In genomic region chr4:172900880-172901279, GRCh38 we compare ENCODE assay signal across 22 cellular contexts.
DNase-seq lines count a peak whose midpoint lies in the region; TF ChIP-seq lines count a peak whose summit lies in the region.
"Had no signal": no experiment of that assay in that cellular context is flagged by ENCODE, and none has a peak within 500 bp of the region (broad histone marks: within the 10 kb centered on the region; RNA-seq: fewer than 3 reads in every experiment).

No MANE protein-coding gene starts in this region.

- peaks cover 8% of the 10 kb centered on the region for H3K36me3 Mint-ChIP-seq in progenitor cell of endocrine pancreas (ENCODE audit: insufficient read depth)
- H3K36me3 Mint-ChIP-seq: CD14-positive monocyte had no signal

- no peak overlapping the region for H3K4me3 Mint-ChIP-seq in progenitor cell of endocrine pancreas (ENCODE audit: low read depth)
- H3K4me3 Mint-ChIP-seq: B cell, CD14-positive monocyte had no signal

- peaks cover 22% of the 10 kb centered on the region for H3K4me1 Mint-ChIP-seq in progenitor cell of endocrine pancreas (ENCODE audit: low read depth)
- H3K4me1 Mint-ChIP-seq: B cell, CD14-positive monocyte had no signal

- no peak for TF ChIP-seq CTCF in progenitor cell of endocrine pancreas (IDR thresholded peaks at IDR 0.05; ENCODE audit: unreplicated experiment)
- no peak for TF ChIP-seq CTCF in coronary artery (IDR thresholded peaks at IDR 0.05)

- DNase-seq in ELR (ENCODE audit: low read depth), result peak; percentile 1
- peak; percentile 14 for DNase-seq in NCI-H69 (lab: John Stamatoyannopoulos, UW)
- peak; percentile 23 for DNase-seq in foreskin melanocyte
- DNase-seq in progenitor cell of endocrine pancreas (ENCODE audit: low spot score, unreplicated experiment), result no peak
- DNase-seq in central memory CD4-positive, alpha-beta T cell, result no peak
- no peak for DNase-seq in coronary artery (ENCODE audit: low spot score)
- DNase-seq in stimulated activated CD4-positive, alpha-beta T cell treated with anti-CD3 and anti-CD28 coated beads, Interleukin-4, amount 100 ng/mL, for 4 hours, result no peak
- DNase-seq: DMS53, GF-D8, Kasumi-1, MG63, NCI-H187 treated with DMSO at 0.1 percent for 48 hours, NCI-H2107, NCI-H2227 treated with DMSO at 0.1 percent for 48 hours, NCI-H510A, NCI-H82, OCI-M1, RPMI8226, SHP77 had no signal

- H3K27ac Mint-ChIP-seq in progenitor cell of endocrine pancreas, result peak overlapping the region; percentile 81
- H3K27ac Mint-ChIP-seq: B cell, CD14-positive monocyte had no signal

- no peaks in the 10 kb centered on the region for H3K27me3 Mint-ChIP-seq in progenitor cell of endocrine pancreas

- H3K9me3 Mint-ChIP-seq in progenitor cell of endocrine pancreas (ENCODE audit: low read depth), result peaks cover 28% of the 10 kb centered on the region

- no peak overlapping the region for H3K4me3 ChIP-seq in coronary artery
- H3K4me3 ChIP-seq: MG63, SK-N-MC had no signal

- no peak overlapping the region for H3K27ac ChIP-seq in coronary artery
- H3K27ac ChIP-seq: SK-N-MC had no signal

Comparison
In these comparisons a context has a peak if more than half of its experiments do, and no peak if none do; other contexts are left out.
1. DNase-seq: peak in ELR (single experiment), NCI-H69 (single experiment) and foreskin melanocyte (single experiment); none in progenitor cell of endocrine pancreas (single experiment), central memory CD4-positive, alpha-beta T cell (single experiment), coronary artery (single experiment) and stimulated activated CD4-positive, alpha-beta T cell treated with anti-CD3 and anti-CD28 coated beads, Interleukin-4, amount 100 ng/mL, for 4 hours (0 of 2).